In genomic region chr3:16884748-16885587, GRCh38 we compare ENCODE assay signal across 8 cellular contexts. TPM values are rescaled to one million over a fixed set of nuclear protein-coding genes. Genes with fewer than 3 reads are reported as not detected.
DNase-seq lines count a peak whose midpoint lies in the region; ATAC-seq, FAIRE-seq and TF ChIP-seq lines count a peak whose summit lies in the region.

Gene PLCL2, plus strand, starts transcription at chr3:16884955. Its CDS starts 85 bp downstream, at chr3:16885040.

- intact Hi-C loops in OCI-LY7 (cut with micrococcal nuclease; ENCODE audit: unreplicated experiment): loop anchor here (1.0 to 2.0 kb wide), 4 partner anchors 43 to 348 kb away; no protein-coding TSS in a partner anchor

- H3K4me3 Mint-ChIP-seq in neural progenitor cell: peak within 1 kb of the TSS; percentile 95

- peaks cover 2% of the 10 kb centered on the region for H3K27me3 Mint-ChIP-seq in neural progenitor cell (ENCODE audit: insufficient read depth, low read depth)

- CTCF ChIA-PET in A549 (lab: Yijun Ruan, JAX) (interaction anchor here (0.9 to 3.1 kb wide), 24 partner anchors 9 to 347 kb away, joined by 3 to 21 read pairs (median 5); no protein-coding TSS in a partner anchor), OCI-LY7 (lab: Charles Lee; ENCODE audit: unreplicated experiment) (interaction anchor here (0.6 to 1.7 kb wide), 6 partner anchors 12 to 300 kb away, joined by 3 to 7 read pairs (median 4); no protein-coding TSS in a partner anchor)

- H3K9me3 Mint-ChIP-seq in neural progenitor cell: no peaks in the 10 kb centered on the region

- no peaks in the 10 kb centered on the region for H3K9me2 ChIP-seq in OCI-LY7 (ENCODE audit: insufficient read depth, low read length)

- H3K4me3 ChIP-seq in A549 (peak within 1 kb of the TSS; percentile 85), OCI-LY7 (ENCODE audit: low read depth, low read length, poor library complexity, severe bottlenecking) (peak within 1 kb of the TSS; percentile 76), fibroblast of pulmonary artery (replicated peaks; ENCODE audit: low read depth, low read length) (peak within 1 kb of the TSS; percentile 77), neural progenitor cell (peak within 1 kb of the TSS; percentile 88), thoracic aorta (peak within 1 kb of the TSS; percentile 84)

- peaks cover 8% of the 10 kb centered on the region; the same call in 2 of the 3 replicates for H3K4me1 ChIP-seq in A549
- peaks cover 30% of the 10 kb centered on the region for H3K4me1 ChIP-seq in OCI-LY7 (ENCODE audit: insufficient read depth, low read length, poor library complexity, severe bottlenecking)
- peaks cover 34% of the 10 kb centered on the region for H3K4me1 ChIP-seq in neural progenitor cell
- peaks cover 17 to 61% of the 10 kb centered on the region in 2 donors for H3K4me1 ChIP-seq in thoracic aorta (ENCODE audit: control insufficient read depth in 1 of 2, low read depth in 2 of 2)

- peaks cover 17% of the 10 kb centered on the region for H3K4me1 Mint-ChIP-seq in neural progenitor cell

- TF ChIP-seq CTCF in A549 (IDR thresholded peaks at IDR 0.05) (no peak), OCI-LY7 (conservative IDR thresholded peaks at IDR 0.05; ENCODE audit: low read length) (peak; percentile 39; the same call in 1 of the 2 replicates), fibroblast of pulmonary artery (IDR thresholded peaks at IDR 0.05; ENCODE audit: low read length, missing control alignments) (no peak), neural progenitor cell (IDR thresholded peaks at IDR 0.05) (no peak), thoracic aorta (IDR thresholded peaks at IDR 0.05) (no peak)

- H3K4me2 ChIP-seq in A549 (peak within 1 kb of the TSS; percentile 74), OCI-LY7 (ENCODE audit: low read length) (peak within 1 kb of the TSS; percentile 86), neural progenitor cell (peak within 1 kb of the TSS; percentile 99)

- TF ChIP-seq POLR2A in A549 (IDR thresholded peaks at IDR 0.05; ENCODE audit: low read length): no peak

- no peaks in the 10 kb centered on the region for H3K27me3 ChIP-seq in neural progenitor cell
- H3K27me3 ChIP-seq in thoracic aorta (replicated peaks; ENCODE audit: insufficient read depth): no peaks in the 10 kb centered on the region

- H3K79me2 ChIP-seq in OCI-LY7 (ENCODE audit: insufficient read depth, low read depth, low read length): peaks cover 48% of the 10 kb centered on the region
- peaks cover 50% of the 10 kb centered on the region for H3K79me2 ChIP-seq in neural progenitor cell (ENCODE audit: low read depth)

- H2AFZ ChIP-seq in OCI-LY7 (ENCODE audit: low read length) (peak within 1 kb of the TSS; percentile 81), neural progenitor cell (replicated peaks) (peak within 1 kb of the TSS; percentile 89)

- peaks cover 16% of the 10 kb centered on the region; the same call in 1 of the 2 replicates for H4K20me1 ChIP-seq in OCI-LY7 (ENCODE audit: insufficient read depth, low read length)
- peaks cover 16% of the 10 kb centered on the region for H4K20me1 ChIP-seq in neural progenitor cell (ENCODE audit: low read depth)

- no peaks in the 10 kb centered on the region for H3K36me3 ChIP-seq in OCI-LY7 (ENCODE audit: insufficient read depth, low read length)
- H3K36me3 ChIP-seq in neural progenitor cell: no peaks in the 10 kb centered on the region
- H3K36me3 ChIP-seq in thoracic aorta: no peaks in the 10 kb centered on the region

- TF ChIP-seq EP300 in A549 (IDR thresholded peaks at IDR 0.05): no peak

- DNase-seq in A549 (ENCODE audit: low read depth in 1 of 2, low spot score in 1 of 2): peak; percentile 46 to 57
- peak; percentile 82 for DNase-seq in OCI-LY7 (ENCODE audit: low spot score)
- DNase-seq in activated T-helper 1 cell treated with anti-CD3 and anti-CD28 coated beads, Interleukin-2, amount 50 U/mL, for 16 hours (ENCODE audit: low read depth in 1 of 2, low spot score in 1 of 2): peak; percentile 34 to 59
- DNase-seq in fibroblast of pulmonary artery (ENCODE audit: low read depth): peak; percentile 50
- DNase-seq in neural progenitor cell (ENCODE audit: low spot score): peak; percentile 76
- no peak for DNase-seq in thoracic aorta (ENCODE audit: low spot score)

- H3K9me3 ChIP-seq in A549 (no peaks in the 10 kb centered on the region), OCI-LY7 (ENCODE audit: low read length) (no peaks in the 10 kb centered on the region), neural progenitor cell (ENCODE audit: low read depth) (no peaks in the 10 kb centered on the region), thoracic aorta (no peaks in the 10 kb centered on the region)

- TF ChIP-seq RAD21 in A549 (conservative IDR thresholded peaks at IDR 0.05 in 1 of 2, IDR thresholded peaks at IDR 0.05 in 1 of 2): no peak

- BruUV-seq in OCI-LY7 (replicated peaks; lab: Mats Ljungman, UMichigan): no TSS peak

- peak within 1 kb of the TSS; percentile 59 for H3K27ac Mint-ChIP-seq in neural progenitor cell

- POLR2A ChIA-PET in A549 (lab: Yijun Ruan, JAX) (no interaction called here), OCI-LY7 (lab: Charles Lee) (interaction anchor here (0.6 to 7.5 kb wide), 15 partner anchors 10 to 545 kb away, joined by 3 to 96 read pairs (median 3); no protein-coding TSS in a partner anchor)

- H3F3A ChIP-seq in neural progenitor cell (ENCODE audit: low read depth): peaks cover 32% of the 10 kb centered on the region

- FAIRE-seq in A549 (lab: Jason Lieb, UNC): no peak

- H3K9ac ChIP-seq in neural progenitor cell: peak within 1 kb of the TSS; percentile 15

- ATAC-seq in A549 (peak; percentile 65 to 68), GM18861 (IDR thresholded peaks at IDR 0.05; ENCODE audit: unreplicated experiment) (peak; percentile 21), HG03066 (IDR thresholded peaks at IDR 0.05; ENCODE audit: low read depth, unreplicated experiment) (peak; percentile 35), thoracic aorta (ENCODE audit: insufficient number of reproducible peaks, low FRiP score, low read depth) (peak; percentile 48)

- peak within 1 kb of the TSS; percentile 77 to 88 for H3K27ac ChIP-seq in A549
- H3K27ac ChIP-seq in OCI-LY7 (ENCODE audit: low read depth, low read length, poor library complexity, severe bottlenecking): peak within 1 kb of the TSS; percentile 79
- no peak within 1 kb of the TSS for H3K27ac ChIP-seq in neural progenitor cell
- peak within 1 kb of the TSS; percentile 79 to 83 for H3K27ac ChIP-seq in thoracic aorta

- no peaks in the 10 kb centered on the region for H3K36me3 Mint-ChIP-seq in neural progenitor cell

- WGBS in A549 (ENCODE audit: missing lambda C conversion rate): 3% methylated on average over 37 of the region's 87 CpGs

TF ChIP-seq in A549, 52 proteins besides CTCF, POLR2A, EP300 and RAD21:
- TF ChIP-seq USF2 (IDR thresholded peaks at IDR 0.05) (no peak), PHF8 (IDR thresholded peaks at IDR 0.05; ENCODE audit: borderline replicate concordance, low read depth) (peak; percentile 36; the same call in 1 of the 2 replicates)

RNA-seq across cellular contexts. Expression of gene PLCL2, which starts in this region (rescaled TPM):
- 3.0 and 3.5 TPM in 2 replicates for polyA plus RNA-seq in A549 (2011; rRNA removed)
- polyA plus RNA-seq in A549 (2012; cell fraction: cytosol; rRNA removed): 1.1 and 1.2 TPM in 2 replicates
- polyA plus RNA-seq in A549 (2012; cell fraction: nucleus; rRNA removed): 0.67 and 0.93 TPM in 2 replicates
- polyA plus RNA-seq in A549 (2017; fragmentation: RNase III; extraction: RNeasy Plus Mini Kit Qiagen cat#74134 plus additional on column Dnase treatment): 2.1 to 2.5 TPM (median 2.1 TPM) in 3 replicates
- polyA minus RNA-seq in A549 (2011; rRNA and poly(A)+ RNA removed): 5.8 and 6.8 TPM in 2 replicates
- 41.6 and 42.8 TPM in 2 replicates for total RNA-seq in OCI-LY7 (2014; rRNA removed; shearing (Covaris generic))
- 34.1 and 41.1 TPM in 2 replicates for total RNA-seq in OCI-LY7 (2022)
- total RNA-seq in neural progenitor cell (ENCODE audit: low replicate concordance): 23.7 and 26.4 TPM in 2 replicates
- total RNA-seq in thoracic aorta: 10 to 100 TPM in 1 of 2 donors, 1 to 10 TPM in 1; 6.9 to 17.1 TPM
